In the genomic region with DNA sequence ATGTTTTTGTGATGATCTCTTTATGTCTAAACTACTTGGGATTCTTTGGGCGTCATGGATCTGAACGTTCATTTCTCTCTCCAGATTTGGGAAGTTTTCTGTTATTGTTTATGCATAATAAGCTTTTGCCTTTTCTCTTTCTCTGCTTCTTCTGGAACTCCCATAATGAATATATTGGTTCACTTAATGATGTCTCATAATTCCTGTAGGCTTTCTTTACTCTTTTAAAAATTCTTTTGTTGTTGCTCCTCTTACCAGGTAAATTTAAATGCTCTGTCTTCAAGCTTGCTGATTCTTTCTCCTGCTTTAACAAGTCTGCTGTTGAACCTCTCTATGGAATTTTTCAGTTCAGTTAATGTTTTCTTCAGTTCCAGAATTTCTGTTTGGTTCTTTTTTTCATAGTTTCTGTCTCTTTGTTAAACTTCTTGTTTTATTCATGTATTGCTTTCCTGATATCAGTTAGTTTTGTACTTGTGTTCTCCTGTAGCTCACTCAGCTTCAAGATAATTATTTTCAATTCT, we compare ENCODE assay signal across 34 cellular contexts.
DNase-seq lines count a peak whose midpoint lies in the region; ATAC-seq, FAIRE-seq and TF ChIP-seq lines count a peak whose summit lies in the region.
"Had no signal": no experiment of that assay in that cellular context is flagged by ENCODE, and none has a peak within 500 bp of the region (broad histone marks: within the 10 kb centered on the region; RNA-seq: fewer than 3 reads in every experiment).

No MANE protein-coding gene starts in this region.

- no peak overlapping the region for H3K4me3 Mint-ChIP-seq in dendritic cell treated with granulocyte-macrophage colony-stimulating factor and Interleukin-4, amounts not matched to agents 40 ng/mL and 50 ng/mL, for 4 days
- H3K4me3 Mint-ChIP-seq: B cell; CD14-positive monocyte; CD4-positive, alpha-beta memory T cell; CD4-positive, alpha-beta T cell; CD4-positive, CD25-positive, alpha-beta regulatory T cell; CD8-positive, alpha-beta T cell had no signal

- no peak for TF ChIP-seq RAD21 in HepG2 (CRISPR knock-in tag; IDR thresholded peaks at IDR 0.05)

- no peak for FAIRE-seq in HepG2 (lab: Jason Lieb, UNC)
- FAIRE-seq: A204.1, A549, D721Med had no signal

- H3K27ac ChIP-seq in HepG2 (ENCODE audit: extremely low read length, insufficient read depth, low read length) (no peak overlapping the region), right lobe of liver (no peak overlapping the region), HEK293 (ENCODE audit: extremely low read depth, low read depth, low read length) (no peak overlapping the region)
- H3K27ac ChIP-seq: 22Rv1, A549, BLaER1, C4-2B had no signal

- TF ChIP-seq EP300 in HepG2 (IDR thresholded peaks at IDR 0.05; ENCODE audit: low read depth in 2 of 2, low read length in 2 of 2) (no peak), HepG2 (CRISPR knock-in tag; IDR thresholded peaks at IDR 0.05; ENCODE audit: borderline replicate concordance) (no peak)

- POLR2A ChIA-PET in HepG2 (lab: Yijun Ruan, JAX) (no interaction called here), HEK293 (lab: Yijun Ruan, JAX) (no interaction called here)

- no peaks in the 10 kb centered on the region for H3K36me3 ChIP-seq in HepG2 (replicated peaks in 1 of 2; ENCODE audit: control insufficient read depth in 1 of 2, insufficient read depth in 2 of 2, low read length in 2 of 2)
- no peaks in the 10 kb centered on the region for H3K36me3 ChIP-seq in right lobe of liver
- H3K36me3 ChIP-seq in HEK293 (ENCODE audit: control insufficient read depth in 2 of 2, insufficient read depth in 1 of 2, low read length in 2 of 2), result no peaks in the 10 kb centered on the region
- H3K36me3 ChIP-seq: BE2C had no signal

- H3K9me3 Mint-ChIP-seq in dendritic cell treated with granulocyte-macrophage colony-stimulating factor and Interleukin-4, amounts not matched to agents 40 ng/mL and 50 ng/mL, for 4 days, result peaks cover 63% of the 10 kb centered on the region

- no peak for ATAC-seq in HepG2
- ATAC-seq in right lobe of liver, result no peak
- ATAC-seq: A549; CD8-positive, alpha-beta T cell had no signal

- DNase-seq in HepG2 (ENCODE audit: low spot score) (no peak), right lobe of liver (no peak), cerebellum (ENCODE audit: low spot score) (no peak), ACHN (no peak)
- DNase-seq: 8988T; AML-193; BE2C; C1 segment of cervical spinal cord; Caco-2; Calu3; CD4-positive, alpha-beta memory T cell; CD4-positive, alpha-beta T cell; CD4-positive, CD25-positive, alpha-beta regulatory T cell; CD8-positive, alpha-beta memory T cell; CD8-positive, alpha-beta T cell; COR-L47; DMS 273 treated with DMSO at 0.1 percent for 48 hours; DMS153; DMS53; DMS79; DMS79 treated with DMSO at 0.1 percent for 48 hours; DND-41; EL had no signal

- no peak overlapping the region for H2AFZ ChIP-seq in HepG2 (ENCODE audit: low read length)

- H3K27me3 ChIP-seq in HepG2 (ENCODE audit: control insufficient read depth in 1 of 2, insufficient read depth in 2 of 2, low read length in 2 of 2) (no peaks in the 10 kb centered on the region), right lobe of liver (no peaks in the 10 kb centered on the region)
- H3K27me3 ChIP-seq: BE2C; BLaER1; BLaER1 treated with 17β-estradiol and CSF1 and Interleukin-3, amounts not matched to agents 10 nM and 100 nM had no signal

- peaks cover 26% of the 10 kb centered on the region for H3K9me3 ChIP-seq in HepG2 (ENCODE audit: low read length)
- H3K9me3 ChIP-seq in right lobe of liver, result no peaks in the 10 kb centered on the region
- no peaks in the 10 kb centered on the region for H3K9me3 ChIP-seq in HEK293 (ENCODE audit: control insufficient read depth, insufficient read depth, low read depth, low read length)
- H3K9me3 ChIP-seq: A549, BE2C, Caco-2 had no signal

- intact Hi-C loops in HepG2 (cut with micrococcal nuclease; ENCODE audit: unreplicated experiment) (no loop called here), right lobe of liver (cut with DNase I) (no loop called here)
- intact Hi-C loops in dendritic cell treated with granulocyte-macrophage colony-stimulating factor and Interleukin-4, amounts not matched to agents 40 ng/mL and 50 ng/mL, for 4 days (cut with micrococcal nuclease), result loop anchor here (5.0 to 10.0 kb wide), 2 partner anchors 129 to 306 kb away; no protein-coding TSS in a partner anchor

- in situ Hi-C loops in HepG2 (cut with HindIII; ENCODE audit: extremely low pct_ligation_motif_present, low pct_unique_long_range_greater_than_20kb), result no loop called here
- in situ Hi-C loops in ACHN (cut with HindIII; ENCODE audit: low pct_ligation_motif_present, low pct_unique_long_range_greater_than_20kb, low sequenced_read_pairs), result no loop called here

- H3K79me2 ChIP-seq in HepG2 (ENCODE audit: insufficient read depth, low read length), result no peaks in the 10 kb centered on the region

- no peaks in the 10 kb centered on the region for H4K20me1 ChIP-seq in HepG2 (ENCODE audit: insufficient read depth, low read length)
- H4K20me1 ChIP-seq: BLaER1 had no signal

- TF ChIP-seq POLR2A in HepG2 (IDR thresholded peaks at IDR 0.05; ENCODE audit: insufficient read depth in 1 of 2, low read depth in 2 of 2, low read length in 2 of 2) (no peak), right lobe of liver (IDR thresholded peaks at IDR 0.05) (no peak)

- peak overlapping the region; percentile 74 for H3K27ac Mint-ChIP-seq in dendritic cell treated with granulocyte-macrophage colony-stimulating factor and Interleukin-4, amounts not matched to agents 40 ng/mL and 50 ng/mL, for 4 days
- H3K27ac Mint-ChIP-seq: B cell; CD4-positive, alpha-beta memory T cell; CD4-positive, alpha-beta T cell; CD4-positive, CD25-positive, alpha-beta regulatory T cell; CD8-positive, alpha-beta memory T cell; CD8-positive, alpha-beta T cell had no signal

- 23% methylated on average over 2 of the region's 2 CpGs for WGBS in HepG2 (ENCODE audit: low lambda C conversion rate)
- 91% methylated on average over 2 of the region's 2 CpGs for WGBS in right lobe of liver (ENCODE audit: insufficient coverage, low coverage, low lambda C conversion rate, missing lambda C conversion rate)

- no peak overlapping the region for H3K4me2 ChIP-seq in HepG2 (ENCODE audit: low read depth, low read length)
- H3K4me2 ChIP-seq: A549, BLaER1 had no signal

- H3K4me1 Mint-ChIP-seq in dendritic cell treated with granulocyte-macrophage colony-stimulating factor and Interleukin-4, amounts not matched to agents 40 ng/mL and 50 ng/mL, for 4 days (ENCODE audit: low read depth), result peaks cover 15% of the 10 kb centered on the region
- H3K4me1 Mint-ChIP-seq: B cell; CD4-positive, alpha-beta memory T cell; CD4-positive, CD25-positive, alpha-beta regulatory T cell; CD8-positive, alpha-beta memory T cell had no signal

- no peaks in the 10 kb centered on the region for H3K27me3 Mint-ChIP-seq in dendritic cell treated with granulocyte-macrophage colony-stimulating factor and Interleukin-4, amounts not matched to agents 40 ng/mL and 50 ng/mL, for 4 days
- H3K27me3 Mint-ChIP-seq: B cell; CD4-positive, alpha-beta memory T cell; CD4-positive, alpha-beta T cell; CD4-positive, CD25-positive, alpha-beta regulatory T cell; CD8-positive, alpha-beta memory T cell had no signal

- H3K36me3 Mint-ChIP-seq in dendritic cell treated with granulocyte-macrophage colony-stimulating factor and Interleukin-4, amounts not matched to agents 40 ng/mL and 50 ng/mL, for 4 days (ENCODE audit: low read depth), result peaks cover 66% of the 10 kb centered on the region
- H3K36me3 Mint-ChIP-seq: CD4-positive, alpha-beta memory T cell; CD4-positive, CD25-positive, alpha-beta regulatory T cell; CD8-positive, alpha-beta memory T cell; CD8-positive, alpha-beta T cell had no signal

- CTCF ChIA-PET in HepG2 (lab: Yijun Ruan, JAX; ENCODE audit: low intra/inter-chr PET ratio, low total read pairs), result no interaction called here
- CTCF ChIA-PET in HEK293 (lab: Yijun Ruan, JAX), result interaction anchor here (1.2 kb wide), 1 partner anchor 9 kb away, joined by 3 read pairs; no protein-coding TSS in a partner anchor

- H3K4me3 ChIP-seq in HepG2 (replicated peaks in 1 of 3; ENCODE audit: insufficient read depth in 1 of 3, low read depth in 2 of 3, low read length in 3 of 3) (no peak overlapping the region), right lobe of liver (no peak overlapping the region), HEK293 (ENCODE audit: low read depth, low read length) (no peak overlapping the region)
- H3K4me3 ChIP-seq: A549; BLaER1; BLaER1 treated with 17β-estradiol and CSF1 and Interleukin-3, amounts not matched to agents 10 nM and 100 nM had no signal

- TF ChIP-seq CTCF in HepG2 (CRISPR knock-in tag; IDR thresholded peaks at IDR 0.05) (no peak), right lobe of liver (IDR thresholded peaks at IDR 0.05) (no peak), HEK293 (tag by site-specific recombination; IDR thresholded peaks at IDR 0.05) (no peak)

- no TSS peak for BruUV-seq in HepG2 (replicated peaks; lab: Mats Ljungman, UMichigan)

- no peak overlapping the region for H3K9ac ChIP-seq in HepG2 (ENCODE audit: insufficient read depth, low read depth, low read length)
- H3K9ac ChIP-seq: BLaER1; BLaER1 treated with 17β-estradiol and CSF1 and Interleukin-3, amounts not matched to agents 10 nM and 100 nM had no signal

- H3K4me1 ChIP-seq in HepG2 (ENCODE audit: insufficient read depth, low read length) (no peaks in the 10 kb centered on the region), right lobe of liver (no peaks in the 10 kb centered on the region), HEK293 (ENCODE audit: control insufficient read depth, insufficient read depth, low read length) (no peaks in the 10 kb centered on the region)
- H3K4me1 ChIP-seq: A549, BE2C, BLaER1, Caco-2 had no signal

TF ChIP-seq in HepG2, 621 proteins besides CTCF, POLR2A, EP300 and RAD21 (continues in another document):
- TF ChIP-seq GLI4 (CRISPR knock-in tag; IDR thresholded peaks at IDR 0.05; ENCODE audit: borderline replicate concordance) (no peak), NFATC3 (CRISPR knock-in tag; IDR thresholded peaks at IDR 0.05) (no peak)
- TF ChIP-seq, protein P1, sequence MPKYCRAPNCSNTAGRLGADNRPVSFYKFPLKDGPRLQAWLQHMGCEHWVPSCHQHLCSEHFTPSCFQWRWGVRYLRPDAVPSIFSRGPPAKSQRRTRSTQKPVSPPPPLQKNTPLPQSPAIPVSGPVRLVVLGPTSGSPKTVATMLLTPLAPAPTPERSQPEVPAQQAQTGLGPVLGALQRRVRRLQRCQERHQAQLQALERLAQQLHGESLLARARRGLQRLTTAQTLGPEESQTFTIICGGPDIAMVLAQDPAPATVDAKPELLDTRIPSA (CRISPR knock-in tag; IDR thresholded peaks at IDR 0.05; ENCODE audit: borderline replicate concordance), result no peak

TF ChIP-seq in HEK293, 187 proteins besides CTCF, POLR2A, EP300 and RAD21 (continues in another document):
- TF ChIP-seq SETDB1 (IDR thresholded peaks at IDR 0.05; ENCODE audit: insufficient read length, low read length), result peak; percentile 86
- TF ChIP-seq ZNF768 (tag by site-specific recombination; IDR thresholded peaks at IDR 0.05), result no peak
